10 cellular contexts compared by ENCODE assay signal in the genomic region with DNA sequence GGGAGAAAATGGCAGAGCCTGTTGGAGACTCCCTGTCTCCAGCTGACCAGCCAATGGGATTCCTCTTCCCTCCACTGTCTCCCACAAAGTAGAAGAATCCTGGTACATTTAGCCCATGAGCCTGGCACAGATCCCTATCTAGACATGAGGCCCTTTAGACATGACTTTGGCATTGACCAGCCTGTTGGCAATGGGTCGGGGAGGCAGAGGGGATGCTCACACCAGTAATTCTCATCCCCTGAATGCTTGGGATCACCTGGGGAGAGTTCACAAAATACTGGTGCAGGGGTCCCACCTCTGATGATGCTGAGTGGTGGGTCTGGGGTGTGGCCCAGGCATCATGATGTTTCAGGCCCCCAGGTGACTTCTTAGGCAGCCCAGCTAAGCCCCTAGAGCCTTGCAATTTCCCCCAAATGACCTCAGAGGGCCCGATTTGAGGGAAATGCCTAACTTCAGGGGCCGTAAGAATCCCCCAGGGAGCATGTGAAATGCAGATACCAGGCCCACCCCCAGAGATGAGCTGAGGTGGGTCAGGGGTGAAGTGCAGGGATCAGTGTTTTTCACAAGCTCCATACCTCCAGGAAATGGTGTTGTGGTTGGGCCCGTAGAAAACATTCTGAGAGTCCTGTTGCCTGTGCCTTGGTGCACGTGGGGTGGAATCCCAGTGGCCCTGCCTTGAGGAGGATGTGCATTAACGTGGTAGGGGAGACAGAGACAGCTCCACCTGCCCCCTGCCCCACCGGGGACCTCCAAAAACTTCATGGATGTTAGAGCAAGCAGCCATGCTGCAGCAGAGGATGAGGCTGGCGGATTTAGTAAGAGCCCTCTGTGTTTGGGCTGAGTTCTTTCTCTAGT. TPM values are rescaled to one million over a fixed set of nuclear protein-coding genes. Genes with fewer than 3 reads are reported as not detected.
"Had no signal": no experiment of that assay in that cellular context is flagged by ENCODE, and none has a peak within 500 bp of the region (broad histone marks: within the 10 kb centered on the region; RNA-seq: fewer than 3 reads in every experiment).

No MANE protein-coding gene starts in this region.

- H3K4me2 ChIP-seq: GM23338 had no signal

- H2AFZ ChIP-seq: GM23338 had no signal

- H3K4me3 ChIP-seq: GM23338, K562 had no signal

- H3K27ac Mint-ChIP-seq: GM23338 had no signal

- FAIRE-seq: H1, H54, HTR-8/SVneo, K562 had no signal

- DNase-seq: H9, HCEC 1CT, IMR-90, KG1 had no signal

- ATAC-seq: GM23338, K562 had no signal

- H3K9me3 Mint-ChIP-seq: GM23338, H9 had no signal

- H3K4me1 Mint-ChIP-seq: GM23338 had no signal

- H3K4me3 Mint-ChIP-seq: GM23338, H9 had no signal

RNA-seq across cellular contexts. Expression of a gene that starts 42.1 kb away (rescaled TPM):
- total RNA-seq: GM23338, H1, H9, IMR-90 had no signal
- polyA plus RNA-seq: GM23338, H1, IMR-90, K562 had no signal

RNA-seq across cellular contexts. Expression of a gene that starts 54.4 kb away (rescaled TPM):
- total RNA-seq: HT-29, IMR-90 had no signal
- polyA plus RNA-seq: IMR-90, K562 had no signal
